8 cellular contexts compared by ENCODE assay signal in genomic region chr4:47913328-47913727, GRCh38. TPM values are rescaled to one million over a fixed set of nuclear protein-coding genes. Genes with fewer than 3 reads are reported as not detected.
DNase-seq lines count a peak whose midpoint lies in the region; ATAC-seq and TF ChIP-seq lines count a peak whose summit lies in the region.

No MANE protein-coding gene starts in this region.

- H3K4me1 ChIP-seq in tibial nerve: peaks cover 0 to 22% (median 0%) of the 10 kb centered on the region in 4 donors

- H3K27ac ChIP-seq in AG04450 (ENCODE audit: low read depth, low read length): no peak overlapping the region
- H3K27ac ChIP-seq in tibial nerve: peak overlapping the region in 1 of 4 donors; percentile 79

- H3K9me3 Mint-ChIP-seq in activated naive CD8-positive, alpha-beta T cell treated with anti-CD3 and anti-CD28 coated beads, Interleukin-2, amount 50 U/mL, for 24 hours: peaks cover under 1% of the 10 kb centered on the region

- CTCF ChIA-PET in AG04450 (lab: Charles Lee): no interaction called here

- H3K27me3 ChIP-seq in AG04450 (ENCODE audit: control insufficient read depth, insufficient read depth, low read length): no peaks in the 10 kb centered on the region
- H3K27me3 ChIP-seq in tibial nerve: no peaks in the 10 kb centered on the region

- ATAC-seq in activated naive CD8-positive, alpha-beta T cell treated with anti-CD3 and anti-CD28 coated beads, Interleukin-2, amount 50 U/mL, for 24 hours: no peak
- ATAC-seq in HG02973 (IDR thresholded peaks at IDR 0.05; ENCODE audit: unreplicated experiment): no peak

- TF ChIP-seq EP300 in tibial nerve (IDR thresholded peaks at IDR 0.05): no peak

- H3K4me1 Mint-ChIP-seq in activated naive CD8-positive, alpha-beta T cell treated with anti-CD3 and anti-CD28 coated beads, Interleukin-2, amount 50 U/mL, for 24 hours: peaks cover 33% of the 10 kb centered on the region

- H3K36me3 ChIP-seq in tibial nerve: peaks cover 0 to 26% (median 0%) of the 10 kb centered on the region in 3 donors

- no peaks in the 10 kb centered on the region for H3K27me3 Mint-ChIP-seq in activated naive CD8-positive, alpha-beta T cell treated with anti-CD3 and anti-CD28 coated beads, Interleukin-2, amount 50 U/mL, for 24 hours

- H3K4me3 ChIP-seq in AG04450 (ENCODE audit: low read depth, low read length): peak overlapping the region; percentile 84
- peak overlapping the region; percentile 95 for H3K4me3 ChIP-seq in HFF-Myc (replicated peaks; ENCODE audit: low read depth, low read length)
- H3K4me3 ChIP-seq in tibial nerve: peak overlapping the region; percentile 71 to 88 (median 83)

- DNase-seq in AG04450 (ENCODE audit: low read depth, low spot score) (no peak), HFF-Myc (ENCODE audit: extremely low read depth, low read depth) (no peak), kidney tubule cell (ENCODE audit: low spot score) (peak; percentile 68), tibial nerve (ENCODE audit: low spot score in 2 of 2) (no peak), T1000 (lab: John Stamatoyannopoulos, UW) (no peak), NCI-H1694 treated with DMSO at 0.1 percent for 48 hours (lab: John Stamatoyannopoulos, UW) (no peak)
- DNase-seq in activated naive CD8-positive, alpha-beta T cell treated with anti-CD3 and anti-CD28 coated beads, Interleukin-2, amount 50 U/mL, for 24 hours: no peak

- WGBS in tibial nerve, 2 donors: 21 to 23% methylated on average over 4 of the region's 4 CpGs

- H3K9me3 ChIP-seq in AG04450 (ENCODE audit: control insufficient read depth, insufficient read depth, low read length) (peaks cover 4% of the 10 kb centered on the region; the same call in 1 of the 2 replicates), tibial nerve (peaks cover 0 to 4% (median 0%) of the 10 kb centered on the region in 4 donors)

- peak overlapping the region; percentile 95 for H3K27ac Mint-ChIP-seq in activated naive CD8-positive, alpha-beta T cell treated with anti-CD3 and anti-CD28 coated beads, Interleukin-2, amount 50 U/mL, for 24 hours

- TF ChIP-seq CTCF in AG04450 (IDR thresholded peaks at IDR 0.05; ENCODE audit: low read depth, low read length): no peak
- TF ChIP-seq CTCF in HFF-Myc (IDR thresholded peaks at IDR 0.05; ENCODE audit: low read depth, low read length, missing control alignments): no peak
- TF ChIP-seq CTCF in tibial nerve (IDR thresholded peaks at IDR 0.05): no peak

- POLR2A ChIA-PET in AG04450 (lab: Yijun Ruan, JAX): interaction anchor here (1.4 kb wide), 1 partner anchor 73 kb away, joined by 4 read pairs; no protein-coding TSS in a partner anchor

- no peak for TF ChIP-seq POLR2A in tibial nerve (IDR thresholded peaks at IDR 0.05)

- peaks cover 28% of the 10 kb centered on the region for H3K36me3 Mint-ChIP-seq in activated naive CD8-positive, alpha-beta T cell treated with anti-CD3 and anti-CD28 coated beads, Interleukin-2, amount 50 U/mL, for 24 hours (ENCODE audit: low read depth)

- H3K4me3 Mint-ChIP-seq in activated naive CD8-positive, alpha-beta T cell treated with anti-CD3 and anti-CD28 coated beads, Interleukin-2, amount 50 U/mL, for 24 hours: peak overlapping the region; percentile 97

RNA-seq across cellular contexts. Expression of gene NFXL1, which starts 1.1 kb away (rescaled TPM):
- 15.0 and 18.5 TPM in 2 replicates for polyA plus RNA-seq in AG04450 (2011; rRNA removed)
- polyA minus RNA-seq in AG04450 (2011; rRNA and poly(A)+ RNA removed): 32.7 and 43.4 TPM in 2 replicates
- 10 to 100 TPM; 12.2 to 18.0 (median 15.6) TPM for total RNA-seq in tibial nerve
